In genomic region chr20:17896771-17897369, GRCh38 we compare ENCODE assay signal across 1 cellular context.
TF ChIP-seq lines count a peak whose summit lies in the region.

No MANE protein-coding gene starts in this region.

TF ChIP-seq in HepG2, 621 proteins besides CTCF, POLR2A, EP300 and RAD21 (continued from another document and continues in another):
- TF ChIP-seq ZNF609 (CRISPR knock-in tag; IDR thresholded peaks at IDR 0.05; ENCODE audit: borderline replicate concordance) (peak; percentile 96), PHB2 (IDR thresholded peaks at IDR 0.05; ENCODE audit: partially characterized antibody) (no peak), ZNF782 (CRISPR knock-in tag; IDR thresholded peaks at IDR 0.05; ENCODE audit: borderline replicate concordance) (no peak), TBL1XR1 (IDR thresholded peaks at IDR 0.05; ENCODE audit: borderline replicate concordance, low read length, partially characterized antibody) (peak; percentile 99), TFDP1 (CRISPR knock-in tag; IDR thresholded peaks at IDR 0.05; ENCODE audit: borderline replicate concordance) (0 out of 2 replicates have a peak, but pooled peaks have one; percentile 1), SMARCE1 (IDR thresholded peaks at IDR 0.05; ENCODE audit: borderline replicate concordance) (no peak), ZNF274 (CRISPR knock-in tag; IDR thresholded peaks at IDR 0.05) (no peak), IRF1 (CRISPR knock-in tag; IDR thresholded peaks at IDR 0.05; ENCODE audit: low read depth) (0 out of 2 replicates have a peak, but pooled peaks have one; percentile 38), HNF4G (IDR thresholded peaks at IDR 0.05; ENCODE audit: borderline replicate concordance, low read depth, low read length) (peak; percentile 98), HNF4G (CRISPR knock-in tag; IDR thresholded peaks at IDR 0.05; ENCODE audit: borderline replicate concordance, low read depth) (peak; percentile 99; the same call in 1 of the 2 replicates), TEAD3 (CRISPR knock-in tag; optimal IDR thresholded peaks at IDR 0.05; ENCODE audit: borderline replicate concordance) (peak; percentile 80), SP5 (CRISPR knock-in tag; IDR thresholded peaks at IDR 0.05; ENCODE audit: borderline replicate concordance, low read depth) (peak; percentile 82), ZNF235 (CRISPR knock-in tag; IDR thresholded peaks at IDR 0.05; ENCODE audit: borderline replicate concordance) (no peak), ZBTB8A (CRISPR knock-in tag; IDR thresholded peaks at IDR 0.05; ENCODE audit: borderline replicate concordance, low read depth) (0 out of 2 replicates have a peak, but pooled peaks have one; percentile 73), ARID2 (CRISPR knock-in tag; IDR thresholded peaks at IDR 0.05; ENCODE audit: borderline replicate concordance) (peak; percentile 35; the same call in 1 of the 2 replicates), IKZF1 (IDR thresholded peaks at IDR 0.05) (no peak), ZNF329 (CRISPR knock-in tag; IDR thresholded peaks at IDR 0.05; ENCODE audit: low read depth) (no peak), ARID4A (CRISPR knock-in tag; IDR thresholded peaks at IDR 0.05; ENCODE audit: borderline replicate concordance) (peak; percentile 72; the same call in 1 of the 2 replicates), ZNF674 (CRISPR knock-in tag; IDR thresholded peaks at IDR 0.05; ENCODE audit: low read depth) (no peak), REL (CRISPR knock-in tag; conservative IDR thresholded peaks at IDR 0.05) (0 out of 2 replicates have a peak, but pooled peaks have one; percentile 50), ADNP (CRISPR knock-in tag; IDR thresholded peaks at IDR 0.05) (peak; percentile 81; the same call in 1 of the 2 replicates), RARG (CRISPR knock-in tag; IDR thresholded peaks at IDR 0.05; ENCODE audit: low read depth) (0 out of 2 replicates have a peak, but pooled peaks have one; percentile 55), ATF6 (CRISPR knock-in tag; conservative IDR thresholded peaks at IDR 0.05) (no peak), ZNF160 (CRISPR knock-in tag; IDR thresholded peaks at IDR 0.05) (no peak), FOXK2 (IDR thresholded peaks at IDR 0.05) (0 out of 2 replicates have a peak, but pooled peaks have one; percentile 35), ZBTB3 (CRISPR knock-in tag; IDR thresholded peaks at IDR 0.05; ENCODE audit: borderline replicate concordance, low read depth) (peak; percentile 60; the same call in 1 of the 2 replicates), JUND (CRISPR knock-in tag; IDR thresholded peaks at IDR 0.05) (peak; percentile 92), ZBTB7B (CRISPR knock-in tag; IDR thresholded peaks at IDR 0.05) (peak; percentile 96), ZNF276 (CRISPR knock-in tag; IDR thresholded peaks at IDR 0.05; ENCODE audit: low read depth) (0 out of 2 replicates have a peak, but pooled peaks have one; percentile 36), ZFP62 (CRISPR knock-in tag; IDR thresholded peaks at IDR 0.05) (no peak), THRA (CRISPR knock-in tag; IDR thresholded peaks at IDR 0.05; ENCODE audit: borderline replicate concordance) (peak; percentile 97), HMGXB4 (CRISPR knock-in tag; IDR thresholded peaks at IDR 0.05; ENCODE audit: borderline replicate concordance in 1 of 2, low read depth in 1 of 2) (peak; percentile 65 to 77), BRCA1 (CRISPR knock-in tag; IDR thresholded peaks at IDR 0.05) (peak; percentile 95; the same call in 1 of the 2 replicates), RFX1 (IDR thresholded peaks at IDR 0.05) (no peak), ZNF143 (CRISPR knock-in tag; IDR thresholded peaks at IDR 0.05) (0 out of 2 replicates have a peak, but pooled peaks have one; percentile 32), ZNF207 (IDR thresholded peaks at IDR 0.05; ENCODE audit: borderline replicate concordance) (no peak)
